In the genomic region with DNA sequence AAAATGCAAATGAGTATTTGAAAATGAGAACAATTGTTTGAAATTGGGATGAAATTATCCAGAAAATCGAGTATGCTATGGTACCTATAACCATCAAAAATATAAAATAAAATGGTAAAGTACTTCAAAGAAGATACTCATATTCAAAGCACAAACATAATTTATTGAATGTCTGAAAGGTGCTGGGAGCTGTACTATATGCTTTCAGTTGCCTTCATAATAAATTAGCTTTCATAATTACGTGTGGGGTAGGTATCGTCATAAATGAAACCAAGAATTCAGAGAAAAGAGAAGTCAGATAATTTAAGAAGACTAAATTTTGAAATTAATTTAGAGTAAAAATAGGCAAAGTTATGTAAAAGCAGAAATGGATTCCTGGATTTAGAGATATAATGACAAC, we compare ENCODE assay signal across 21 cellular contexts.
DNase-seq lines count a peak whose midpoint lies in the region; ATAC-seq, FAIRE-seq and TF ChIP-seq lines count a peak whose summit lies in the region.
"Had no signal": no experiment of that assay in that cellular context is flagged by ENCODE, and none has a peak within 500 bp of the region (broad histone marks: within the 10 kb centered on the region; RNA-seq: fewer than 3 reads in every experiment).

No MANE protein-coding gene starts in this region.

- H3K4me2 ChIP-seq in GM12878 (ENCODE audit: control insufficient read depth, insufficient read depth) = no peak overlapping the region
- H3K4me2 ChIP-seq: A549, GM23338 had no signal

- no peak for TF ChIP-seq RAD21 in GM12878 (IDR thresholded peaks at IDR 0.05; ENCODE audit: insufficient read depth, low read depth, low read length)

- POLR2A ChIA-PET in GM12878 (lab: Charles Lee) = no interaction called here

- peaks cover 13% of the 10 kb centered on the region for H3K4me1 ChIP-seq in GM12878 (ENCODE audit: control insufficient read depth, insufficient read depth, low read length)
- H3K4me1 ChIP-seq: A549 had no signal

- CTCF ChIA-PET in GM12878 (lab: Yijun Ruan, JAX) = interaction anchor here (1.0 to 1.7 kb wide), 2 partner anchors 40 to 78 kb away, joined by 4 to 7 read pairs; no protein-coding TSS in a partner anchor

- no peak overlapping the region for H3K4me3 ChIP-seq in GM12865 (ENCODE audit: low read depth, low read length)
- H3K4me3 ChIP-seq in GM12878 = no peak overlapping the region
- H3K4me3 ChIP-seq: A549, GM23338 had no signal

- RAD21 ChIA-PET in GM12878 (lab: Charles Lee; ENCODE audit: unreplicated experiment) = interaction anchor here (1.2 to 2.3 kb wide), 3 partner anchors 16 to 59 kb away, joined by 3 to 7 read pairs (median 6); no protein-coding TSS in a partner anchor

- intact Hi-C loops in GM12878 (cut with micrococcal nuclease; ENCODE audit: unreplicated experiment) = no loop called here

- TF ChIP-seq EP300 in GM12878 (IDR thresholded peaks at IDR 0.05; ENCODE audit: borderline replicate concordance in 1 of 2, control insufficient read depth in 1 of 2, low read depth in 2 of 2, low read length in 2 of 2) = no peak

- H3K36me3 ChIP-seq in GM12878 (ENCODE audit: control insufficient read depth in 2 of 2, insufficient read depth in 2 of 2, low read length in 1 of 2) = no peaks in the 10 kb centered on the region

- H3K79me2 ChIP-seq in GM12878 (ENCODE audit: control insufficient read depth, insufficient read depth, low read length) = no peaks in the 10 kb centered on the region

- no peak overlapping the region for H3K9ac ChIP-seq in GM12878 (ENCODE audit: control insufficient read depth, insufficient read depth, low read length)

- H3K27me3 ChIP-seq in GM12878 (replicated peaks in 1 of 2; ENCODE audit: control insufficient read depth in 2 of 2, insufficient read depth in 2 of 2, low read length in 1 of 2) = no peaks in the 10 kb centered on the region

- peaks cover 12% of the 10 kb centered on the region; the same call in 2 of the 3 replicates for H3K9me3 ChIP-seq in GM12878 (replicated peaks; ENCODE audit: control insufficient read depth, insufficient read depth, low read length)
- H3K9me3 ChIP-seq: A549 had no signal

- no peak overlapping the region for H2AFZ ChIP-seq in GM12878 (ENCODE audit: control insufficient read depth, low read depth, low read length)
- H2AFZ ChIP-seq: GM23338 had no signal

- TF ChIP-seq CTCF in GM12865 (IDR thresholded peaks at IDR 0.05; ENCODE audit: insufficient read depth, low read depth, low read length, missing control alignments) (no peak), GM12878 (IDR thresholded peaks at IDR 0.05 in 2 of 3, conservative IDR thresholded peaks at IDR 0.05 in 1 of 3; ENCODE audit: control insufficient read depth in 2 of 3, extremely low read depth in 1 of 3, insufficient read depth in 1 of 3, low read depth in 3 of 3, low read length in 3 of 3) (no peak)

- H4K20me1 ChIP-seq in GM12878 (ENCODE audit: control insufficient read depth, insufficient read depth) = no peaks in the 10 kb centered on the region

- SMC1A ChIA-PET in GM12878 (lab: Charles Lee; ENCODE audit: uncharacterized antibody, unreplicated experiment) = interaction anchor here (0.7 to 0.9 kb wide), 2 partner anchors 21 to 58 kb away, joined by 3 to 4 read pairs; no protein-coding TSS in a partner anchor

- 16% methylated on average over 3 of the region's 3 CpGs for WGBS in GM12878 (ENCODE audit: insufficient coverage, insufficient replicate concordance, low lambda C conversion rate, missing lambda C conversion rate)

- no peak for TF ChIP-seq POLR2A in GM12878 (IDR thresholded peaks at IDR 0.05; ENCODE audit: low read depth, low read length)

- DNase-seq in GM12865 (ENCODE audit: low read depth) (peak; percentile 13), GM12878 (ENCODE audit: low read depth, low spot score) (no peak)
- no peak for DNase-seq in stimulated activated CD4-positive, alpha-beta T cell treated with anti-CD3 and anti-CD28 coated beads, Interleukin-2, amount 100 ng/mL, for 24 hours
- DNase-seq: 8988T; ACHN; C1 segment of cervical spinal cord; Calu3; CD4-positive, alpha-beta memory T cell; COR-L47; DMS153; DND-41; H9 had no signal

- ATAC-seq in GM21717 (IDR thresholded peaks at IDR 0.05; ENCODE audit: unreplicated experiment) (peak; percentile 61), HG03520 (IDR thresholded peaks at IDR 0.05; ENCODE audit: unreplicated experiment) (peak; percentile 58), GM12878 (peak; percentile 77), GM21737 (IDR thresholded peaks at IDR 0.05; ENCODE audit: unreplicated experiment) (no peak), GM18511 (IDR thresholded peaks at IDR 0.05; ENCODE audit: unreplicated experiment) (no peak)
- ATAC-seq: A549, GM23338, HCT116 had no signal

- BruUV-seq in GM12878 (replicated peaks; lab: Mats Ljungman, UMichigan) = no TSS peak

- FAIRE-seq in GM12878 (lab: Jason Lieb, UNC) = no peak
- FAIRE-seq: A549, G401.6, GM19239 had no signal

- in situ Hi-C loops in GM12878 (cut with MboI) = no loop called here

- no peak overlapping the region for H3K27ac ChIP-seq in GM12878 (ENCODE audit: control insufficient read depth, insufficient read depth)
- H3K27ac ChIP-seq: A549 had no signal

TF ChIP-seq in GM12878, 131 proteins besides CTCF, POLR2A, EP300 and RAD21 (continues in another document):
- TF ChIP-seq IKZF2 (IDR thresholded peaks at IDR 0.05) = no peak
- TF ChIP-seq SIN3A (IDR thresholded peaks at IDR 0.05; ENCODE audit: low read depth, low read length) = no peak
- peak; percentile 26; the same call in 1 of the 2 replicates for TF ChIP-seq NFIC (IDR thresholded peaks at IDR 0.05; ENCODE audit: low read depth, low read length)
- no peak for TF ChIP-seq PML (IDR thresholded peaks at IDR 0.05; ENCODE audit: low read length)
- no peak for TF ChIP-seq NR2C1 (IDR thresholded peaks at IDR 0.05)
- TF ChIP-seq, protein P1, sequence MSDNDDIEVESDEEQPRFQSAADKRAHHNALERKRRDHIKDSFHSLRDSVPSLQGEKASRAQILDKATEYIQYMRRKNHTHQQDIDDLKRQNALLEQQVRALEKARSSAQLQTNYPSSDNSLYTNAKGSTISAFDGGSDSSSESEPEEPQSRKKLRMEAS (IDR thresholded peaks at IDR 0.05; ENCODE audit: low read depth, low read length) = no peak
- TF ChIP-seq, protein P2, sequence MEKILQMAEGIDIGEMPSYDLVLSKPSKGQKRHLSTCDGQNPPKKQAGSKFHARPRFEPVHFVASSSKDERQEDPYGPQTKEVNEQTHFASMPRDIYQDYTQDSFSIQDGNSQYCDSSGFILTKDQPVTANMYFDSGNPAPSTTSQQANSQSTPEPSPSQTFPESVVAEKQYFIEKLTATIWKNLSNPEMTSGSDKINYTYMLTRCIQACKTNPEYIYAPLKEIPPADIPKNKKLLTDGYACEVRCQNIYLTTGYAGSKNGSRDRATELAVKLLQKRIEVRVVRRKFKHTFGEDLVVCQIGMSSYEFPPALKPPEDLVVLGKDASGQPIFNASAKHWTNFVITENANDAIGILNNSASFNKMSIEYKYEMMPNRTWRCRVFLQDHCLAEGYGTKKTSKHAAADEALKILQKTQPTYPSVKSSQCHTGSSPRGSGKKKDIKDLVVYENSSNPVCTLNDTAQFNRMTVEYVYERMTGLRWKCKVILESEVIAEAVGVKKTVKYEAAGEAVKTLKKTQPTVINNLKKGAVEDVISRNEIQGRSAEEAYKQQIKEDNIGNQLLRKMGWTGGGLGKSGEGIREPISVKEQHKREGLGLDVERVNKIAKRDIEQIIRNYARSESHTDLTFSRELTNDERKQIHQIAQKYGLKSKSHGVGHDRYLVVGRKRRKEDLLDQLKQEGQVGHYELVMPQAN (conservative IDR thresholded peaks at IDR 0.05) = no peak
- TF ChIP-seq ZNF207 (IDR thresholded peaks at IDR 0.05; ENCODE audit: borderline replicate concordance) = no peak
- no peak for TF ChIP-seq CHD4 (IDR thresholded peaks at IDR 0.05)
- no peak for TF ChIP-seq CBFB (IDR thresholded peaks at IDR 0.05; ENCODE audit: low read depth)
- no peak for TF ChIP-seq NR2F1 (conservative IDR thresholded peaks at IDR 0.05)
- no peak for TF ChIP-seq NR2C2 (IDR thresholded peaks at IDR 0.05; ENCODE audit: borderline replicate concordance, control insufficient read depth, insufficient read length, low read depth)
- TF ChIP-seq HDAC2 (IDR thresholded peaks at IDR 0.05) = no peak
- peak; percentile 12; the same call in 1 of the 2 replicates for TF ChIP-seq RUNX3 (IDR thresholded peaks at IDR 0.05; ENCODE audit: low read length)
- TF ChIP-seq MTA2 (IDR thresholded peaks at IDR 0.05; ENCODE audit: low read depth) = no peak
- TF ChIP-seq TCF7 (IDR thresholded peaks at IDR 0.05; ENCODE audit: borderline replicate concordance) = peak; percentile 60; the same call in 1 of the 2 replicates
- TF ChIP-seq STAT3 (IDR thresholded peaks at IDR 0.05; ENCODE audit: low read depth, low read length) = no peak
- TF ChIP-seq SRF (IDR thresholded peaks at IDR 0.05; ENCODE audit: low read depth in 2 of 2, low read length in 2 of 2) = no peak
- no peak for TF ChIP-seq ZSCAN29 (IDR thresholded peaks at IDR 0.05)
- TF ChIP-seq IKZF1 (conservative IDR thresholded peaks at IDR 0.05) = no peak
- 0 out of 2 replicates have a peak, but pooled peaks have one; percentile 29 for TF ChIP-seq ATF7 (IDR thresholded peaks at IDR 0.05; ENCODE audit: low read depth)
- TF ChIP-seq, protein P3, sequence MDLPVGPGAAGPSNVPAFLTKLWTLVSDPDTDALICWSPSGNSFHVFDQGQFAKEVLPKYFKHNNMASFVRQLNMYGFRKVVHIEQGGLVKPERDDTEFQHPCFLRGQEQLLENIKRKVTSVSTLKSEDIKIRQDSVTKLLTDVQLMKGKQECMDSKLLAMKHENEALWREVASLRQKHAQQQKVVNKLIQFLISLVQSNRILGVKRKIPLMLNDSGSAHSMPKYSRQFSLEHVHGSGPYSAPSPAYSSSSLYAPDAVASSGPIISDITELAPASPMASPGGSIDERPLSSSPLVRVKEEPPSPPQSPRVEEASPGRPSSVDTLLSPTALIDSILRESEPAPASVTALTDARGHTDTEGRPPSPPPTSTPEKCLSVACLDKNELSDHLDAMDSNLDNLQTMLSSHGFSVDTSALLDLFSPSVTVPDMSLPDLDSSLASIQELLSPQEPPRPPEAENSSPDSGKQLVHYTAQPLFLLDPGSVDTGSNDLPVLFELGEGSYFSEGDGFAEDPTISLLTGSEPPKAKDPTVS (IDR thresholded peaks at IDR 0.05; ENCODE audit: low read depth, low read length) = no peak
- TF ChIP-seq, protein P4, sequence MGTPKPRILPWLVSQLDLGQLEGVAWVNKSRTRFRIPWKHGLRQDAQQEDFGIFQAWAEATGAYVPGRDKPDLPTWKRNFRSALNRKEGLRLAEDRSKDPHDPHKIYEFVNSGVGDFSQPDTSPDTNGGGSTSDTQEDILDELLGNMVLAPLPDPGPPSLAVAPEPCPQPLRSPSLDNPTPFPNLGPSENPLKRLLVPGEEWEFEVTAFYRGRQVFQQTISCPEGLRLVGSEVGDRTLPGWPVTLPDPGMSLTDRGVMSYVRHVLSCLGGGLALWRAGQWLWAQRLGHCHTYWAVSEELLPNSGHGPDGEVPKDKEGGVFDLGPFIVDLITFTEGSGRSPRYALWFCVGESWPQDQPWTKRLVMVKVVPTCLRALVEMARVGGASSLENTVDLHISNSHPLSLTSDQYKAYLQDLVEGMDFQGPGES (IDR thresholded peaks at IDR 0.05) = no peak

Comparison
In these comparisons a context has a peak if more than half of its experiments do, and no peak if none do; other contexts are left out.
1. ATAC-seq: peak in GM21717 (single experiment), HG03520 (single experiment) and GM12878 (single experiment); none in GM21737 (single experiment) and GM18511 (single experiment).